In the genomic region with DNA sequence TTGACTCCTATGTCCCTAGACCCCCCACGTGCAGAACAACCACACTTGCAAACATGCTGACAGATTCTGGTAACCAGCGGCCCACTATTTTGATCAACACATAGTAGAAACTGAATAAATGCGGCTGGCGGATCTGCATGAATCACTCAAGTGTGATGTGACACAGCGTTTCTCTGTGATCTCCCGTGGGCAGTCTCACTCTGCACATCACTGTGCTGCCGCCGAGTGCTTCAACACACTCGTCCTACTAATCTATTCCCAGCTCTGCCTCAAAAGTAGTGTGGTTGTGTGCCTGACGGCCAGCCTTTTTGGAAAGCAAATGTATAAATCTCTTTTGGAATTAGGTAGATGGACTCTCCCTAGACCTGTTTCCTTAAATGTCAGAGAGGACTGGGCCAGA, we compare ENCODE assay signal across 31 cellular contexts. TPM values are rescaled to one million over a fixed set of nuclear protein-coding genes. Genes with fewer than 3 reads are reported as not detected.
"Had no signal": no experiment of that assay in that cellular context is flagged by ENCODE, and none has a peak within 500 bp of the region (broad histone marks: within the 10 kb centered on the region; RNA-seq: fewer than 3 reads in every experiment).

No MANE protein-coding gene starts in this region.

- H3K4me3 Mint-ChIP-seq: activated CD4-positive, alpha-beta memory T cell treated with anti-CD3 and anti-CD28 coated beads, Interleukin-2, amount 10 ng/mL, durations not matched to agents 7 days and 5 days; activated CD4-positive, alpha-beta T cell treated with anti-CD3 and anti-CD28 coated beads, Interleukin-2, amount 10 ng/mL, durations not matched to agents 7 days and 5 days; activated naive CD4-positive, alpha-beta T cell treated with anti-CD3 and anti-CD28 coated beads, Interleukin-2, amount 10 ng/mL, durations not matched to agents 7 days and 5 days; activated naive CD8-positive, alpha-beta T cell treated with anti-CD3 and anti-CD28 coated beads, Interleukin-2, amount 10 ng/mL, durations not matched to agents 7 days and 5 days; activated T-cell treated with anti-CD3 and anti-CD28 coated beads, Interleukin-2, amount 50 U/mL, for 24 hours; activated T-cell treated with anti-CD3 and anti-CD28 coated beads, Interleukin-2, amount 50 U/mL, for 72 hours; brain; central memory CD8-positive, alpha-beta T cell; dendritic cell treated with granulocyte-macrophage colony-stimulating factor and Interleukin-4, amounts not matched to agents 40 ng/mL and 50 ng/mL, for 4 days; endodermal cell; T-helper 17 cell; T-helper 2 cell treated with Interferon-gamma antibody and Interleukin-4, amounts not matched to agents 5 μg/mL and 100 μg/mL, for 36 hours; WTC11 had no signal

- H3K4me1 ChIP-seq: ascending aorta, breast epithelium, heart left ventricle had no signal

- H3K4me1 Mint-ChIP-seq: activated CD4-positive, alpha-beta memory T cell treated with anti-CD3 and anti-CD28 coated beads, Interleukin-2, amount 10 ng/mL, durations not matched to agents 7 days and 5 days; activated naive CD4-positive, alpha-beta T cell treated with anti-CD3 and anti-CD28 coated beads, Interleukin-2, amount 10 ng/mL, durations not matched to agents 7 days and 5 days; brain; central memory CD8-positive, alpha-beta T cell; WTC11 had no signal

- H3K27ac ChIP-seq: ascending aorta, breast epithelium, coronary artery, dorsolateral prefrontal cortex, heart left ventricle had no signal

- ATAC-seq: activated naive CD4-positive, alpha-beta T cell treated with anti-CD3 and anti-CD28 coated beads, Interleukin-2, amount 50 U/mL, for 72 hours; activated T-cell treated with anti-CD3 and anti-CD28 coated beads, Interleukin-2, amount 50 U/mL, for 72 hours; esophagus mucosa; heart left ventricle; T-helper 17 cell; WTC11 had no signal

- H3K27me3 Mint-ChIP-seq: activated CD4-positive, alpha-beta memory T cell treated with anti-CD3 and anti-CD28 coated beads, Interleukin-2, amount 10 ng/mL, durations not matched to agents 7 days and 5 days; activated CD4-positive, alpha-beta T cell treated with anti-CD3 and anti-CD28 coated beads, Interleukin-2, amount 10 ng/mL, durations not matched to agents 7 days and 5 days; activated naive CD4-positive, alpha-beta T cell treated with anti-CD3 and anti-CD28 coated beads, Interleukin-2, amount 10 ng/mL, durations not matched to agents 7 days and 5 days; activated naive CD8-positive, alpha-beta T cell treated with anti-CD3 and anti-CD28 coated beads, Interleukin-2, amount 10 ng/mL, durations not matched to agents 7 days and 5 days; activated T-cell treated with anti-CD3 and anti-CD28 coated beads, Interleukin-2, amount 50 U/mL, for 24 hours; brain; central memory CD8-positive, alpha-beta T cell; dendritic cell treated with granulocyte-macrophage colony-stimulating factor and Interleukin-4, amounts not matched to agents 40 ng/mL and 50 ng/mL, for 4 days; T-helper 17 cell had no signal

- H3K9me3 Mint-ChIP-seq: activated CD4-positive, alpha-beta memory T cell treated with anti-CD3 and anti-CD28 coated beads, Interleukin-2, amount 10 ng/mL, durations not matched to agents 7 days and 5 days; activated CD4-positive, alpha-beta T cell treated with anti-CD3 and anti-CD28 coated beads, Interleukin-2, amount 10 ng/mL, durations not matched to agents 7 days and 5 days; activated naive CD4-positive, alpha-beta T cell treated with anti-CD3 and anti-CD28 coated beads, Interleukin-2, amount 10 ng/mL, durations not matched to agents 7 days and 5 days; activated naive CD4-positive, alpha-beta T cell treated with anti-CD3 and anti-CD28 coated beads, Interleukin-2, amount 50 U/mL, for 72 hours; activated naive CD8-positive, alpha-beta T cell treated with anti-CD3 and anti-CD28 coated beads, Interleukin-2, amount 10 ng/mL, durations not matched to agents 7 days and 5 days; activated T-cell treated with anti-CD3 and anti-CD28 coated beads, Interleukin-2, amount 50 U/mL, for 24 hours; activated T-cell treated with anti-CD3 and anti-CD28 coated beads, Interleukin-2, amount 50 U/mL, for 72 hours; brain; central memory CD8-positive, alpha-beta T cell; dendritic cell treated with granulocyte-macrophage colony-stimulating factor and Interleukin-4, amounts not matched to agents 40 ng/mL and 50 ng/mL, for 4 days; endodermal cell; T-helper 2 cell treated with Interferon-gamma antibody and Interleukin-4, amounts not matched to agents 5 μg/mL and 100 μg/mL, for 36 hours; WTC11 had no signal

- H3K27me3 ChIP-seq: ascending aorta, breast epithelium, cardiac muscle cell, dorsolateral prefrontal cortex, heart left ventricle had no signal

- H3K9me3 ChIP-seq: ascending aorta, breast epithelium, heart left ventricle had no signal

- H3K27ac Mint-ChIP-seq: activated CD4-positive, alpha-beta memory T cell treated with anti-CD3 and anti-CD28 coated beads, Interleukin-2, amount 10 ng/mL, durations not matched to agents 7 days and 5 days; activated naive CD4-positive, alpha-beta T cell treated with anti-CD3 and anti-CD28 coated beads, Interleukin-2, amount 10 ng/mL, durations not matched to agents 7 days and 5 days; activated naive CD4-positive, alpha-beta T cell treated with anti-CD3 and anti-CD28 coated beads, Interleukin-2, amount 50 U/mL, for 72 hours; activated naive CD8-positive, alpha-beta T cell treated with anti-CD3 and anti-CD28 coated beads, Interleukin-2, amount 10 ng/mL, durations not matched to agents 7 days and 5 days; activated T-cell treated with anti-CD3 and anti-CD28 coated beads, Interleukin-2, amount 50 U/mL, for 24 hours; activated T-cell treated with anti-CD3 and anti-CD28 coated beads, Interleukin-2, amount 50 U/mL, for 72 hours; dendritic cell treated with granulocyte-macrophage colony-stimulating factor and Interleukin-4, amounts not matched to agents 40 ng/mL and 50 ng/mL, for 4 days; endodermal cell; T-helper 17 cell; T-helper 2 cell treated with Interferon-gamma antibody and Interleukin-4, amounts not matched to agents 5 μg/mL and 100 μg/mL, for 36 hours; WTC11 had no signal

- DNase-seq: activated CD4-positive, alpha-beta memory T cell treated with anti-CD3 and anti-CD28 coated beads, Interleukin-2, amount 10 ng/mL, durations not matched to agents 7 days and 5 days; activated CD4-positive, alpha-beta T cell treated with anti-CD3 and anti-CD28 coated beads for 1 hour; activated CD4-positive, alpha-beta T cell treated with anti-CD3 and anti-CD28 coated beads for 4 hours; activated CD4-positive, alpha-beta T cell treated with anti-CD3 and anti-CD28 coated beads, Interleukin-2, amount 10 ng/mL, durations not matched to agents 7 days and 5 days; activated CD4-positive, alpha-beta T cell treated with anti-CD3 and anti-CD28 coated beads, Interleukin-2, amount 50 U/mL, for 4 hours; activated CD8-positive, alpha-beta memory T cell treated with anti-CD3 and anti-CD28 coated beads, Interleukin-2, amount 50 U/mL, for 48 hours; activated gamma-delta T cell; activated naive CD4-positive, alpha-beta T cell; activated naive CD4-positive, alpha-beta T cell treated with anti-CD3 and anti-CD28 coated beads, Interleukin-2, amount 10 ng/mL, durations not matched to agents 7 days and 5 days; activated naive CD8-positive, alpha-beta T cell treated with anti-CD3 and anti-CD28 coated beads, Interleukin-2, amount 10 ng/mL, durations not matched to agents 7 days and 5 days; activated T-cell treated with anti-CD3 and anti-CD28 coated beads for 4 hours; activated T-cell treated with anti-CD3 and anti-CD28 coated beads, Interleukin-2, amount 50 U/mL, for 24 hours; activated T-cell treated with anti-CD3 and anti-CD28 coated beads, Interleukin-2, amount 50 U/mL, for 72 hours; effector memory CD4-positive, alpha-beta T cell; endodermal cell; foreskin fibroblast; heart left ventricle; T-helper 1 cell; T-helper 17 cell had no signal

RNA-seq across cellular contexts. Expression of a gene that starts 37.3 kb away (rescaled TPM):
- total RNA-seq: ascending aorta had no signal
